21 cellular contexts compared by ENCODE assay signal in genomic region chr2:215590353-215590752, GRCh38.
DNase-seq lines count a peak whose midpoint lies in the region; ATAC-seq and TF ChIP-seq lines count a peak whose summit lies in the region.
"Had no signal": no experiment of that assay in that cellular context is flagged by ENCODE, and none has a peak within 500 bp of the region (broad histone marks: within the 10 kb centered on the region; RNA-seq: fewer than 3 reads in every experiment).

No MANE protein-coding gene starts in this region.

- ATAC-seq in GM19467 (IDR thresholded peaks at IDR 0.05; ENCODE audit: unreplicated experiment) (no peak), GM18861 (IDR thresholded peaks at IDR 0.05; ENCODE audit: unreplicated experiment) (no peak)
- ATAC-seq: K562; naive thymus-derived CD4-positive, alpha-beta T cell; Panc1; stimulated activated naive CD8-positive, alpha-beta T cell treated with anti-CD3 and anti-CD28 coated beads, Interleukin-15, amount 100 ng/mL, for 72 hours had no signal

- DNase-seq in EL: peak; percentile 57
- DNase-seq in LHCN-M2 (ENCODE audit: low read depth): peak; percentile 72
- DNase-seq in RPMI7951 (ENCODE audit: low read depth): peak; percentile 29
- peak; percentile 16 for DNase-seq in kidney tubule cell (ENCODE audit: low spot score)
- no peak for DNase-seq in WERI-Rb-1
- no peak for DNase-seq in central memory CD4-positive, alpha-beta T cell
- DNase-seq: activated CD4-positive, alpha-beta memory T cell treated with anti-CD3 and anti-CD28 coated beads for 36 hours; aorta; Calu3; caudate nucleus; naive thymus-derived CD4-positive, alpha-beta T cell; NCI-H1436; NCI-H510A treated with DMSO at 0.1 percent for 48 hours; occipital lobe; stimulated activated naive CD8-positive, alpha-beta T cell treated with anti-CD3 and anti-CD28 coated beads, Interleukin-15, amount 100 ng/mL, for 72 hours; T-helper 1 cell had no signal

- H3K27me3 ChIP-seq in WERI-Rb-1 (ENCODE audit: insufficient read depth, low read depth, severe bottlenecking): no peaks in the 10 kb centered on the region
- H3K27me3 ChIP-seq: vagina had no signal

- no peaks in the 10 kb centered on the region for H3K36me3 ChIP-seq in WERI-Rb-1
- H3K36me3 ChIP-seq: vagina had no signal

- TF ChIP-seq CTCF in WERI-Rb-1 (IDR thresholded peaks at IDR 0.05; ENCODE audit: low read depth, low read length): no peak

- H3K9me3 ChIP-seq in WERI-Rb-1 (ENCODE audit: severe bottlenecking): no peaks in the 10 kb centered on the region
- H3K9me3 ChIP-seq: vagina had no signal

- H3K27ac ChIP-seq in WERI-Rb-1: no peak overlapping the region
- H3K27ac ChIP-seq: vagina had no signal

- H3K4me3 ChIP-seq in WERI-Rb-1 (ENCODE audit: low read depth, low read length): no peak overlapping the region
- H3K4me3 ChIP-seq: K562, vagina had no signal

Comparison
In these comparisons a context has a peak if more than half of its experiments do, and no peak if none do; other contexts are left out.
1. DNase-seq: peak in EL (single experiment), LHCN-M2 (single experiment), RPMI7951 (single experiment) and kidney tubule cell (single experiment); none in WERI-Rb-1 (single experiment) and central memory CD4-positive, alpha-beta T cell (single experiment).